ENCODE assay signal across 1 cellular context in the genomic region with DNA sequence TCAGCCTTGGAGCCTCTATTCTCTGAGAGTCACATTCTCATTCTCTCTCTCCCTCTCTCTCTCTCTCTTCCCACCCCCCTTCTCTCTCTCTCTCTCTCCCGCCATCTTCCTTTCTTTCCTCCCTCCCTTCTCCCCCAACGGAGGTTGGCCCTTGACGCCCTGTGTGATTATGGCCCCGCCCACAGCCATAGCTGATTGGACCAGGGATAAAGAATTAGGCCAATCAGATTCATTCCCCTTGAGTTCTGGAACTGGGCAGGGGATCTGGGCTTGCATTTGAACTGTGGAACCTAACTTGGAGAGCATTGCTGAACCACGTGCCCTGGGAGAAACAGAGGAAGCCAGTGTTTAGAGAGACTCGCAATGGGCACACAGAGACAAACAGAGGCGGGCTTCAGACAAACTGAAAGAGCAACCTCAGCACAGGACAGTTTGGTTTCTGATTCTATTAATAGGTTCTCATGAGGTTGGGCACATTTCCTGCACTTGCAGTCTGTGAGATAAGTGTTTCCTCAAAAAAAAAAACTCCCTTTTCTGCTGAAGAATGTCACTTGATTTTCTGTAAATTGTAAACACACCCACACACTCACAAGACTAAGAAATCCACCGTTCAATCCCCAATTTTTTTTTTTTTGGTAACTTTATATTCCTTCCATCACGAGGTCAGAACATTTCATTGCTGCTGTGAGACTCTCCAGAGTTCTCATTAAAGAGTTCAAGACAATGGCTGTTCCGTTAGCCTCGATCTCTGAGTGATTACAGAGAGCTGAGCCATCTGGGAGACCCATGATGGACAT.
A peak's percentile ranks its signal among the peaks of the same experiment; 100 is the strongest.
TF ChIP-seq lines count a peak whose summit lies in the region.

No MANE protein-coding gene starts in this region.

TF ChIP-seq in GM12878, 131 proteins besides CTCF, POLR2A, EP300 and RAD21 (continued from another document and continues in another):
- no peak for TF ChIP-seq GATAD2B (conservative IDR thresholded peaks at IDR 0.05; ENCODE audit: low read depth)
- TF ChIP-seq, protein P1, sequence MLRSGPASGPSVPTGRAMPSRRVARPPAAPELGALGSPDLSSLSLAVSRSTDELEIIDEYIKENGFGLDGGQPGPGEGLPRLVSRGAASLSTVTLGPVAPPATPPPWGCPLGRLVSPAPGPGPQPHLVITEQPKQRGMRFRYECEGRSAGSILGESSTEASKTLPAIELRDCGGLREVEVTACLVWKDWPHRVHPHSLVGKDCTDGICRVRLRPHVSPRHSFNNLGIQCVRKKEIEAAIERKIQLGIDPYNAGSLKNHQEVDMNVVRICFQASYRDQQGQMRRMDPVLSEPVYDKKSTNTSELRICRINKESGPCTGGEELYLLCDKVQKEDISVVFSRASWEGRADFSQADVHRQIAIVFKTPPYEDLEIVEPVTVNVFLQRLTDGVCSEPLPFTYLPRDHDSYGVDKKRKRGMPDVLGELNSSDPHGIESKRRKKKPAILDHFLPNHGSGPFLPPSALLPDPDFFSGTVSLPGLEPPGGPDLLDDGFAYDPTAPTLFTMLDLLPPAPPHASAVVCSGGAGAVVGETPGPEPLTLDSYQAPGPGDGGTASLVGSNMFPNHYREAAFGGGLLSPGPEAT (IDR thresholded peaks at IDR 0.05; ENCODE audit: low read depth): peak; percentile 86
- TF ChIP-seq, protein P2, sequence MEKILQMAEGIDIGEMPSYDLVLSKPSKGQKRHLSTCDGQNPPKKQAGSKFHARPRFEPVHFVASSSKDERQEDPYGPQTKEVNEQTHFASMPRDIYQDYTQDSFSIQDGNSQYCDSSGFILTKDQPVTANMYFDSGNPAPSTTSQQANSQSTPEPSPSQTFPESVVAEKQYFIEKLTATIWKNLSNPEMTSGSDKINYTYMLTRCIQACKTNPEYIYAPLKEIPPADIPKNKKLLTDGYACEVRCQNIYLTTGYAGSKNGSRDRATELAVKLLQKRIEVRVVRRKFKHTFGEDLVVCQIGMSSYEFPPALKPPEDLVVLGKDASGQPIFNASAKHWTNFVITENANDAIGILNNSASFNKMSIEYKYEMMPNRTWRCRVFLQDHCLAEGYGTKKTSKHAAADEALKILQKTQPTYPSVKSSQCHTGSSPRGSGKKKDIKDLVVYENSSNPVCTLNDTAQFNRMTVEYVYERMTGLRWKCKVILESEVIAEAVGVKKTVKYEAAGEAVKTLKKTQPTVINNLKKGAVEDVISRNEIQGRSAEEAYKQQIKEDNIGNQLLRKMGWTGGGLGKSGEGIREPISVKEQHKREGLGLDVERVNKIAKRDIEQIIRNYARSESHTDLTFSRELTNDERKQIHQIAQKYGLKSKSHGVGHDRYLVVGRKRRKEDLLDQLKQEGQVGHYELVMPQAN (conservative IDR thresholded peaks at IDR 0.05): no peak; the same call in 1 of the 2 replicates
- TF ChIP-seq, protein P3, sequence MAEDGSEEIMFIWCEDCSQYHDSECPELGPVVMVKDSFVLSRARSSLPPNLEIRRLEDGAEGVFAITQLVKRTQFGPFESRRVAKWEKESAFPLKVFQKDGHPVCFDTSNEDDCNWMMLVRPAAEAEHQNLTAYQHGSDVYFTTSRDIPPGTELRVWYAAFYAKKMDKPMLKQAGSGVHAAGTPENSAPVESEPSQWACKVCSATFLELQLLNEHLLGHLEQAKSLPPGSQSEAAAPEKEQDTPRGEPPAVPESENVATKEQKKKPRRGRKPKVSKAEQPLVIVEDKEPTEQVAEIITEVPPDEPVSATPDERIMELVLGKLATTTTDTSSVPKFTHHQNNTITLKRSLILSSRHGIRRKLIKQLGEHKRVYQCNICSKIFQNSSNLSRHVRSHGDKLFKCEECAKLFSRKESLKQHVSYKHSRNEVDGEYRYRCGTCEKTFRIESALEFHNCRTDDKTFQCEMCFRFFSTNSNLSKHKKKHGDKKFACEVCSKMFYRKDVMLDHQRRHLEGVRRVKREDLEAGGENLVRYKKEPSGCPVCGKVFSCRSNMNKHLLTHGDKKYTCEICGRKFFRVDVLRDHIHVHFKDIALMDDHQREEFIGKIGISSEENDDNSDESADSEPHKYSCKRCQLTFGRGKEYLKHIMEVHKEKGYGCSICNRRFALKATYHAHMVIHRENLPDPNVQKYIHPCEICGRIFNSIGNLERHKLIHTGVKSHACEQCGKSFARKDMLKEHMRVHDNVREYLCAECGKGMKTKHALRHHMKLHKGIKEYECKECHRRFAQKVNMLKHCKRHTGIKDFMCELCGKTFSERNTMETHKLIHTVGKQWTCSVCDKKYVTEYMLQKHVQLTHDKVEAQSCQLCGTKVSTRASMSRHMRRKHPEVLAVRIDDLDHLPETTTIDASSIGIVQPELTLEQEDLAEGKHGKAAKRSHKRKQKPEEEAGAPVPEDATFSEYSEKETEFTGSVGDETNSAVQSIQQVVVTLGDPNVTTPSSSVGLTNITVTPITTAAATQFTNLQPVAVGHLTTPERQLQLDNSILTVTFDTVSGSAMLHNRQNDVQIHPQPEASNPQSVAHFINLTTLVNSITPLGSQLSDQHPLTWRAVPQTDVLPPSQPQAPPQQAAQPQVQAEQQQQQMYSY (CRISPR knock-in tag; IDR thresholded peaks at IDR 0.05): no peak
- TF ChIP-seq, protein P4, sequence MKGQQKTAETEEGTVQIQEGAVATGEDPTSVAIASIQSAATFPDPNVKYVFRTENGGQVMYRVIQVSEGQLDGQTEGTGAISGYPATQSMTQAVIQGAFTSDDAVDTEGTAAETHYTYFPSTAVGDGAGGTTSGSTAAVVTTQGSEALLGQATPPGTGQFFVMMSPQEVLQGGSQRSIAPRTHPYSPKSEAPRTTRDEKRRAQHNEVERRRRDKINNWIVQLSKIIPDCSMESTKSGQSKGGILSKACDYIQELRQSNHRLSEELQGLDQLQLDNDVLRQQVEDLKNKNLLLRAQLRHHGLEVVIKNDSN (IDR thresholded peaks at IDR 0.05; ENCODE audit: borderline replicate concordance, extremely low read length, insufficient read depth, low read depth, low read length): peak; percentile 62
- TF ChIP-seq KDM1A (IDR thresholded peaks at IDR 0.05; ENCODE audit: borderline replicate concordance): no peak
- TF ChIP-seq TBL1XR1 (IDR thresholded peaks at IDR 0.05; ENCODE audit: low read depth, low read length): no peak
- TF ChIP-seq ZNF274 (IDR thresholded peaks at IDR 0.05; ENCODE audit: insufficient read depth, insufficient read length): no peak
- TF ChIP-seq, protein P5, sequence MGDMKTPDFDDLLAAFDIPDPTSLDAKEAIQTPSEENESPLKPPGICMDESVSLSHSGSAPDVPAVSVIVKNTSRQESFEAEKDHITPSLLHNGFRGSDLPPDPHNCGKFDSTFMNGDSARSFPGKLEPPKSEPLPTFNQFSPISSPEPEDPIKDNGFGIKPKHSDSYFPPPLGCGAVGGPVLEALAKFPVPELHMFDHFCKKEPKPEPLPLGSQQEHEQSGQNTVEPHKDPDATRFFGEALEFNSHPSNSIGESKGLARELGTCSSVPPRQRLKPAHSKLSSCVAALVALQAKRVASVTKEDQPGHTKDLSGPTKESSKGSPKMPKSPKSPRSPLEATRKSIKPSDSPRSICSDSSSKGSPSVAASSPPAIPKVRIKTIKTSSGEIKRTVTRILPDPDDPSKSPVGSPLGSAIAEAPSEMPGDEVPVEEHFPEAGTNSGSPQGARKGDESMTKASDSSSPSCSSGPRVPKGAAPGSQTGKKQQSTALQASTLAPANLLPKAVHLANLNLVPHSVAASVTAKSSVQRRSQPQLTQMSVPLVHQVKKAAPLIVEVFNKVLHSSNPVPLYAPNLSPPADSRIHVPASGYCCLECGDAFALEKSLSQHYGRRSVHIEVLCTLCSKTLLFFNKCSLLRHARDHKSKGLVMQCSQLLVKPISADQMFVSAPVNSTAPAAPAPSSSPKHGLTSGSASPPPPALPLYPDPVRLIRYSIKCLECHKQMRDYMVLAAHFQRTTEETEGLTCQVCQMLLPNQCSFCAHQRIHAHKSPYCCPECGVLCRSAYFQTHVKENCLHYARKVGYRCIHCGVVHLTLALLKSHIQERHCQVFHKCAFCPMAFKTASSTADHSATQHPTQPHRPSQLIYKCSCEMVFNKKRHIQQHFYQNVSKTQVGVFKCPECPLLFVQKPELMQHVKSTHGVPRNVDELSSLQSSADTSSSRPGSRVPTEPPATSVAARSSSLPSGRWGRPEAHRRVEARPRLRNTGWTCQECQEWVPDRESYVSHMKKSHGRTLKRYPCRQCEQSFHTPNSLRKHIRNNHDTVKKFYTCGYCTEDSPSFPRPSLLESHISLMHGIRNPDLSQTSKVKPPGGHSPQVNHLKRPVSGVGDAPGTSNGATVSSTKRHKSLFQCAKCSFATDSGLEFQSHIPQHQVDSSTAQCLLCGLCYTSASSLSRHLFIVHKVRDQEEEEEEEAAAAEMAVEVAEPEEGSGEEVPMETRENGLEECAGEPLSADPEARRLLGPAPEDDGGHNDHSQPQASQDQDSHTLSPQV (IDR thresholded peaks at IDR 0.05): no peak
- no peak for TF ChIP-seq CHD4 (IDR thresholded peaks at IDR 0.05)
- TF ChIP-seq, protein P6, sequence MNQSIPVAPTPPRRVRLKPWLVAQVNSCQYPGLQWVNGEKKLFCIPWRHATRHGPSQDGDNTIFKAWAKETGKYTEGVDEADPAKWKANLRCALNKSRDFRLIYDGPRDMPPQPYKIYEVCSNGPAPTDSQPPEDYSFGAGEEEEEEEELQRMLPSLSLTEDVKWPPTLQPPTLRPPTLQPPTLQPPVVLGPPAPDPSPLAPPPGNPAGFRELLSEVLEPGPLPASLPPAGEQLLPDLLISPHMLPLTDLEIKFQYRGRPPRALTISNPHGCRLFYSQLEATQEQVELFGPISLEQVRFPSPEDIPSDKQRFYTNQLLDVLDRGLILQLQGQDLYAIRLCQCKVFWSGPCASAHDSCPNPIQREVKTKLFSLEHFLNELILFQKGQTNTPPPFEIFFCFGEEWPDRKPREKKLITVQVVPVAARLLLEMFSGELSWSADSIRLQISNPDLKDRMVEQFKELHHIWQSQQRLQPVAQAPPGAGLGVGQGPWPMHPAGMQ (IDR thresholded peaks at IDR 0.05; ENCODE audit: borderline replicate concordance): no peak
- TF ChIP-seq BMI1 (IDR thresholded peaks at IDR 0.05; ENCODE audit: borderline replicate concordance): no peak; the same call in 1 of the 2 replicates
- TF ChIP-seq CBX5 (IDR thresholded peaks at IDR 0.05; ENCODE audit: low read depth): peak; percentile 31; the same call in 1 of the 2 replicates
- TF ChIP-seq NR2C2 (IDR thresholded peaks at IDR 0.05; ENCODE audit: borderline replicate concordance, control insufficient read depth, insufficient read length, low read depth): no peak
- TF ChIP-seq FOXK2 (IDR thresholded peaks at IDR 0.05): no peak
- peak; percentile 8; the same call in 1 of the 2 replicates for TF ChIP-seq HCFC1 (IDR thresholded peaks at IDR 0.05; ENCODE audit: low read length)
- TF ChIP-seq IRF4 (IDR thresholded peaks at IDR 0.05; ENCODE audit: low read depth, low read length): peak; percentile 46; the same call in 1 of the 2 replicates
- TF ChIP-seq EED (IDR thresholded peaks at IDR 0.05; ENCODE audit: low read depth): peak; percentile 47; the same call in 1 of the 2 replicates
- peak; percentile 88 for TF ChIP-seq ZNF384 (IDR thresholded peaks at IDR 0.05; ENCODE audit: borderline replicate concordance, low read depth, low read length)
- TF ChIP-seq MYB (IDR thresholded peaks at IDR 0.05; ENCODE audit: borderline replicate concordance, low read depth, low read length): no peak
- TF ChIP-seq, protein P7, sequence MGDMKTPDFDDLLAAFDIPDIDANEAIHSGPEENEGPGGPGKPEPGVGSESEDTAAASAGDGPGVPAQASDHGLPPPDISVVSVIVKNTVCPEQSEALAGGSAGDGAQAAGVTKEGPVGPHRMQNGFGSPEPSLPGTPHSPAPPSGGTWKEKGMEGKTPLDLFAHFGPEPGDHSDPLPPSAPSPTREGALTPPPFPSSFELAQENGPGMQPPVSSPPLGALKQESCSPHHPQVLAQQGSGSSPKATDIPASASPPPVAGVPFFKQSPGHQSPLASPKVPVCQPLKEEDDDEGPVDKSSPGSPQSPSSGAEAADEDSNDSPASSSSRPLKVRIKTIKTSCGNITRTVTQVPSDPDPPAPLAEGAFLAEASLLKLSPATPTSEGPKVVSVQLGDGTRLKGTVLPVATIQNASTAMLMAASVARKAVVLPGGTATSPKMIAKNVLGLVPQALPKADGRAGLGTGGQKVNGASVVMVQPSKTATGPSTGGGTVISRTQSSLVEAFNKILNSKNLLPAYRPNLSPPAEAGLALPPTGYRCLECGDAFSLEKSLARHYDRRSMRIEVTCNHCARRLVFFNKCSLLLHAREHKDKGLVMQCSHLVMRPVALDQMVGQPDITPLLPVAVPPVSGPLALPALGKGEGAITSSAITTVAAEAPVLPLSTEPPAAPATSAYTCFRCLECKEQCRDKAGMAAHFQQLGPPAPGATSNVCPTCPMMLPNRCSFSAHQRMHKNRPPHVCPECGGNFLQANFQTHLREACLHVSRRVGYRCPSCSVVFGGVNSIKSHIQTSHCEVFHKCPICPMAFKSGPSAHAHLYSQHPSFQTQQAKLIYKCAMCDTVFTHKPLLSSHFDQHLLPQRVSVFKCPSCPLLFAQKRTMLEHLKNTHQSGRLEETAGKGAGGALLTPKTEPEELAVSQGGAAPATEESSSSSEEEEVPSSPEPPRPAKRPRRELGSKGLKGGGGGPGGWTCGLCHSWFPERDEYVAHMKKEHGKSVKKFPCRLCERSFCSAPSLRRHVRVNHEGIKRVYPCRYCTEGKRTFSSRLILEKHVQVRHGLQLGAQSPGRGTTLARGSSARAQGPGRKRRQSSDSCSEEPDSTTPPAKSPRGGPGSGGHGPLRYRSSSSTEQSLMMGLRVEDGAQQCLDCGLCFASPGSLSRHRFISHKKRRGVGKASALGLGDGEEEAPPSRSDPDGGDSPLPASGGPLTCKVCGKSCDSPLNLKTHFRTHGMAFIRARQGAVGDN (IDR thresholded peaks at IDR 0.05): peak; percentile 93
- TF ChIP-seq SRF (IDR thresholded peaks at IDR 0.05; ENCODE audit: low read depth in 2 of 2, low read length in 2 of 2): no peak
- TF ChIP-seq RUNX3 (IDR thresholded peaks at IDR 0.05; ENCODE audit: low read length): peak; percentile 91
- TF ChIP-seq, protein P8, sequence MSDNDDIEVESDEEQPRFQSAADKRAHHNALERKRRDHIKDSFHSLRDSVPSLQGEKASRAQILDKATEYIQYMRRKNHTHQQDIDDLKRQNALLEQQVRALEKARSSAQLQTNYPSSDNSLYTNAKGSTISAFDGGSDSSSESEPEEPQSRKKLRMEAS (IDR thresholded peaks at IDR 0.05; ENCODE audit: low read depth, low read length): peak; percentile 94
- TF ChIP-seq, protein P9, sequence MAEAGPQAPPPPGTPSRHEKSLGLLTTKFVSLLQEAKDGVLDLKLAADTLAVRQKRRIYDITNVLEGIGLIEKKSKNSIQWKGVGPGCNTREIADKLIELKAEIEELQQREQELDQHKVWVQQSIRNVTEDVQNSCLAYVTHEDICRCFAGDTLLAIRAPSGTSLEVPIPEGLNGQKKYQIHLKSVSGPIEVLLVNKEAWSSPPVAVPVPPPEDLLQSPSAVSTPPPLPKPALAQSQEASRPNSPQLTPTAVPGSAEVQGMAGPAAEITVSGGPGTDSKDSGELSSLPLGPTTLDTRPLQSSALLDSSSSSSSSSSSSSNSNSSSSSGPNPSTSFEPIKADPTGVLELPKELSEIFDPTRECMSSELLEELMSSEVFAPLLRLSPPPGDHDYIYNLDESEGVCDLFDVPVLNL (IDR thresholded peaks at IDR 0.05; ENCODE audit: low read depth, low read length): peak; percentile 46; the same call in 1 of the 2 replicates
- TF ChIP-seq PAX8 (IDR thresholded peaks at IDR 0.05): no peak
- TF ChIP-seq ZNF217 (IDR thresholded peaks at IDR 0.05): no peak
- TF ChIP-seq YBX1 (IDR thresholded peaks at IDR 0.05): no peak
- TF ChIP-seq POU2F2 (IDR thresholded peaks at IDR 0.05; ENCODE audit: borderline replicate concordance, low read depth, low read length): no peak
- TF ChIP-seq HDAC2 (IDR thresholded peaks at IDR 0.05): no peak
- TF ChIP-seq SMC3 (IDR thresholded peaks at IDR 0.05; ENCODE audit: borderline replicate concordance, low read length): no peak
- TF ChIP-seq, protein P10, sequence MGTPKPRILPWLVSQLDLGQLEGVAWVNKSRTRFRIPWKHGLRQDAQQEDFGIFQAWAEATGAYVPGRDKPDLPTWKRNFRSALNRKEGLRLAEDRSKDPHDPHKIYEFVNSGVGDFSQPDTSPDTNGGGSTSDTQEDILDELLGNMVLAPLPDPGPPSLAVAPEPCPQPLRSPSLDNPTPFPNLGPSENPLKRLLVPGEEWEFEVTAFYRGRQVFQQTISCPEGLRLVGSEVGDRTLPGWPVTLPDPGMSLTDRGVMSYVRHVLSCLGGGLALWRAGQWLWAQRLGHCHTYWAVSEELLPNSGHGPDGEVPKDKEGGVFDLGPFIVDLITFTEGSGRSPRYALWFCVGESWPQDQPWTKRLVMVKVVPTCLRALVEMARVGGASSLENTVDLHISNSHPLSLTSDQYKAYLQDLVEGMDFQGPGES (IDR thresholded peaks at IDR 0.05): no peak
